1 cellular context compared by ENCODE assay signal in genomic region chr10:114839901-114840300, GRCh38.
TF ChIP-seq lines count a peak whose summit lies in the region.

No MANE protein-coding gene starts in this region.

TF ChIP-seq in HCT116, 20 proteins besides CTCF, POLR2A, EP300 and RAD21 (continued from another document):
- no peak for TF ChIP-seq REST (IDR thresholded peaks at IDR 0.05; ENCODE audit: low read depth)
- no peak for TF ChIP-seq ZFX (IDR thresholded peaks at IDR 0.05)
